17 cellular contexts compared by ENCODE assay signal in the genomic region with DNA sequence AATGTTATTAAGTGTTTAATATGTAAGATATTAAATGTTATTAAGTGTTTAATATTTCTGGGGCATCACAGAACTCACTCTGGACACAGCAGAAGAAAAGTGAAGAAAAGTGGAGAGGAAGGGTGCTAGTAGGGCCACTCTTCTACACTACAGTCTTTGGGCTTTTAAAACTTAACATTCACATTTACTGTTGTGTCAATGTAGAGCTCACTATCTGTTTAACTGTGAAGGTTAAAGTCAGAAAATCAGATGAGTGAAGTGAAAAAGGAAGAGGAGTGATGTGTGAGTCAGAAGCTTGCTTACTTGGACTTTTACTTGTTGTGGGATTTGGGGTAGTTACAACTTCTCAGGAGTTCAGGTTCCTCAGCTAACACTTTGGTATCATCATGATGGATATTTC.
DNase-seq lines count a peak whose midpoint lies in the region; ATAC-seq and TF ChIP-seq lines count a peak whose summit lies in the region.
"Had no signal": no experiment of that assay in that cellular context is flagged by ENCODE, and none has a peak within 500 bp of the region (broad histone marks: within the 10 kb centered on the region; RNA-seq: fewer than 3 reads in every experiment).

No MANE protein-coding gene starts in this region.

- H3K36me3 Mint-ChIP-seq in activated naive CD8-positive, alpha-beta T cell treated with anti-CD3 and anti-CD28 coated beads, Interleukin-2, amount 10 ng/mL, durations not matched to agents 7 days and 5 days: no peaks in the 10 kb centered on the region
- no peaks in the 10 kb centered on the region for H3K36me3 Mint-ChIP-seq in activated naive CD8-positive, alpha-beta T cell treated with anti-CD3 and anti-CD28 coated beads for 36 hours
- no peaks in the 10 kb centered on the region for H3K36me3 Mint-ChIP-seq in activated T-helper 17 cell treated with anti-CD3 and anti-CD28 coated beads, Interleukin-2, amount 50 U/mL, for 72 hours (ENCODE audit: low read depth)

- ATAC-seq in activated naive CD8-positive, alpha-beta T cell treated with anti-CD3 and anti-CD28 coated beads, Interleukin-2, amount 10 ng/mL, durations not matched to agents 7 days and 5 days (ENCODE audit: low read depth): peak; percentile 33
- peak; percentile 23 for ATAC-seq in activated T-helper 17 cell treated with anti-CD3 and anti-CD28 coated beads, Interleukin-2, amount 50 U/mL, for 72 hours (replicated peaks)
- ATAC-seq: SK-N-SH treated with all-trans-retinoic acid at 6 μM for 48 hours had no signal

- H3K27me3 Mint-ChIP-seq in activated naive CD8-positive, alpha-beta T cell treated with anti-CD3 and anti-CD28 coated beads, Interleukin-2, amount 10 ng/mL, durations not matched to agents 7 days and 5 days: peaks cover 2% of the 10 kb centered on the region
- no peaks in the 10 kb centered on the region for H3K27me3 Mint-ChIP-seq in activated naive CD8-positive, alpha-beta T cell treated with anti-CD3 and anti-CD28 coated beads for 36 hours
- no peaks in the 10 kb centered on the region for H3K27me3 Mint-ChIP-seq in activated T-helper 17 cell treated with anti-CD3 and anti-CD28 coated beads, Interleukin-2, amount 50 U/mL, for 72 hours
- H3K27me3 Mint-ChIP-seq: IgD-negative memory B cell had no signal

- no peak for TF ChIP-seq CTCF in GM10266 (IDR thresholded peaks at IDR 0.05; ENCODE audit: control insufficient read depth, insufficient read depth, low read depth, missing control alignments)

- DNase-seq in activated naive CD8-positive, alpha-beta T cell treated with anti-CD3 and anti-CD28 coated beads, Interleukin-2, amount 10 ng/mL, durations not matched to agents 7 days and 5 days: no peak
- no peak for DNase-seq in activated naive CD8-positive, alpha-beta T cell treated with anti-CD3 and anti-CD28 coated beads for 36 hours
- DNase-seq in MV-4-11 (lab: John Stamatoyannopoulos, UW) (peak; percentile 9), AG08395 (ENCODE audit: low spot score) (no peak), GM10266 (ENCODE audit: extremely low spot score) (no peak)
- DNase-seq in stimulated activated naive CD4-positive, alpha-beta T cell (lab: John Stamatoyannopoulos, UW): no peak
- DNase-seq: ACHN, COR-L47, GF-D8, HCEC 1CT, NCI-H1092 treated with DMSO at 0.1 percent for 48 hours, NCI-H1930, NCI-H510A treated with DMSO at 0.1 percent for 48 hours, SHP77 treated with DMSO at 0.1 percent for 48 hours had no signal

- H3K4me3 Mint-ChIP-seq in activated naive CD8-positive, alpha-beta T cell treated with anti-CD3 and anti-CD28 coated beads, Interleukin-2, amount 10 ng/mL, durations not matched to agents 7 days and 5 days: no peak overlapping the region
- no peak overlapping the region for H3K4me3 Mint-ChIP-seq in activated naive CD8-positive, alpha-beta T cell treated with anti-CD3 and anti-CD28 coated beads for 36 hours
- H3K4me3 Mint-ChIP-seq in activated T-helper 17 cell treated with anti-CD3 and anti-CD28 coated beads, Interleukin-2, amount 50 U/mL, for 72 hours: no peak overlapping the region
- H3K4me3 Mint-ChIP-seq: IgD-negative memory B cell had no signal

- H3K4me1 Mint-ChIP-seq in activated naive CD8-positive, alpha-beta T cell treated with anti-CD3 and anti-CD28 coated beads, Interleukin-2, amount 10 ng/mL, durations not matched to agents 7 days and 5 days: no peaks in the 10 kb centered on the region
- H3K4me1 Mint-ChIP-seq in activated naive CD8-positive, alpha-beta T cell treated with anti-CD3 and anti-CD28 coated beads for 36 hours: no peaks in the 10 kb centered on the region
- H3K4me1 Mint-ChIP-seq in activated T-helper 17 cell treated with anti-CD3 and anti-CD28 coated beads, Interleukin-2, amount 50 U/mL, for 72 hours: no peaks in the 10 kb centered on the region

- POLR2A ChIA-PET in activated naive CD8-positive, alpha-beta T cell treated with anti-CD3 and anti-CD28 coated beads, Interleukin-2, amount 10 ng/mL, durations not matched to agents 7 days and 5 days (lab: Charles Lee): no interaction called here

- H3K9me3 Mint-ChIP-seq in activated naive CD8-positive, alpha-beta T cell treated with anti-CD3 and anti-CD28 coated beads, Interleukin-2, amount 10 ng/mL, durations not matched to agents 7 days and 5 days: no peaks in the 10 kb centered on the region
- no peaks in the 10 kb centered on the region for H3K9me3 Mint-ChIP-seq in activated naive CD8-positive, alpha-beta T cell treated with anti-CD3 and anti-CD28 coated beads for 36 hours
- no peaks in the 10 kb centered on the region for H3K9me3 Mint-ChIP-seq in activated T-helper 17 cell treated with anti-CD3 and anti-CD28 coated beads, Interleukin-2, amount 50 U/mL, for 72 hours

- H3K27ac Mint-ChIP-seq in activated naive CD8-positive, alpha-beta T cell treated with anti-CD3 and anti-CD28 coated beads, Interleukin-2, amount 10 ng/mL, durations not matched to agents 7 days and 5 days: no peak overlapping the region
- H3K27ac Mint-ChIP-seq in activated naive CD8-positive, alpha-beta T cell treated with anti-CD3 and anti-CD28 coated beads for 36 hours: no peak overlapping the region
- H3K27ac Mint-ChIP-seq in activated T-helper 17 cell treated with anti-CD3 and anti-CD28 coated beads, Interleukin-2, amount 50 U/mL, for 72 hours: no peak overlapping the region
- H3K27ac Mint-ChIP-seq: IgD-negative memory B cell had no signal
